ENCODE assay signal across 36 cellular contexts in genomic region chr19:44540736-44541135, GRCh38. TPM values are rescaled to one million over a fixed set of nuclear protein-coding genes. Genes with fewer than 3 reads are reported as not detected.
"Had no signal": no experiment of that assay in that cellular context is flagged by ENCODE, and none has a peak within 500 bp of the region (broad histone marks: within the 10 kb centered on the region; RNA-seq: fewer than 3 reads in every experiment).

No MANE protein-coding gene starts in this region.

- H3K27ac ChIP-seq: adrenal gland, body of pancreas, brain microvascular endothelial cell, breast epithelium, VCaP had no signal

- DNase-seq: activated B cell treated with CpG ODN at 0.5 μM for 24 hours; activated CD4-positive, alpha-beta memory T cell treated with anti-CD3 and anti-CD28 coated beads for 36 hours; activated CD4-positive, alpha-beta T cell treated with anti-CD3 and anti-CD28 coated beads for 4 hours; activated CD4-positive, alpha-beta T cell treated with anti-CD3 and anti-CD28 coated beads, Interleukin-2, amount 10 ng/mL, durations not matched to agents 24 days and 14 days; activated CD4-positive, alpha-beta T cell treated with anti-CD3 and anti-CD28 coated beads, Interleukin-2, amount 50 U/mL, for 1 hour; activated CD4-positive, alpha-beta T cell treated with anti-CD3 and anti-CD28 coated beads, Interleukin-2, amount 50 U/mL, for 4 hours; activated CD4-positive, CD25-positive, alpha-beta regulatory T cell treated with anti-CD3 and anti-CD28 coated beads, Interleukin-2, amount 50 U/mL, for 72 hours; activated CD8-positive, alpha-beta memory T cell treated with anti-CD3 and anti-CD28 coated beads, Interleukin-2, amount 50 U/mL, for 4 hours; activated CD8-positive, alpha-beta T cell treated with anti-CD3 and anti-CD28 coated beads for 36 hours; activated effector memory CD4-positive, alpha-beta T cell treated with anti-CD3 and anti-CD28 coated beads, Interleukin-2, amount 50 U/mL, for 16 hours; activated gamma-delta T cell treated with Interleukin-2 at 50 U/mL for 16 hours; activated naive CD4-positive, alpha-beta T cell; activated naive CD4-positive, alpha-beta T cell treated with anti-CD3 and anti-CD28 coated beads for 36 hours; activated naive CD4-positive, alpha-beta T cell treated with anti-CD3 and anti-CD28 coated beads, Interleukin-2, amount 50 U/mL, for 16 hours; activated naive CD8-positive, alpha-beta T cell treated with anti-CD3 and anti-CD28 coated beads for 36 hours; activated T-cell treated with anti-CD3 and anti-CD28 coated beads for 4 hours; activated T-cell treated with anti-CD3 and anti-CD28 coated beads, Interleukin-2, amount 50 U/mL, for 1 hour; activated T-cell treated with anti-CD3 and anti-CD28 coated beads, Interleukin-2, amount 50 U/mL, for 4 hours; activated T-cell treated with anti-CD3 and anti-CD28 coated beads, Interleukin-2, amount 50 U/mL, for 72 hours; adrenal gland; amniotic stem cell; aorta; body of pancreas; brain microvascular endothelial cell; central memory CD4-positive, alpha-beta T cell; T-helper 1 cell; T-helper 2 cell; T-helper 9 cell had no signal

- H3K4me3 ChIP-seq: adrenal gland, body of pancreas, breast epithelium had no signal

RNA-seq across cellular contexts. Expression of gene CEACAM20, which starts 11.3 kb away (rescaled TPM):
- total RNA-seq: activated B cell treated with CpG ODN at 0.5 μM for 24 hours; activated CD4-positive, alpha-beta memory T cell treated with anti-CD3 and anti-CD28 coated beads for 36 hours; activated CD4-positive, alpha-beta T cell treated with anti-CD3 and anti-CD28 coated beads, Interleukin-2, amount 10 ng/mL, durations not matched to agents 24 days and 14 days; activated CD8-positive, alpha-beta memory T cell treated with anti-CD3 and anti-CD28 coated beads for 36 hours; activated CD8-positive, alpha-beta T cell treated with anti-CD3 and anti-CD28 coated beads for 36 hours; activated naive CD4-positive, alpha-beta T cell treated with anti-CD3 and anti-CD28 coated beads for 36 hours; activated naive CD4-positive, alpha-beta T cell treated with anti-CD3 and anti-CD28 coated beads, Interleukin-2, amount 50 U/mL, for 72 hours; activated naive CD8-positive, alpha-beta T cell treated with anti-CD3 and anti-CD28 coated beads for 36 hours; activated T-cell treated with anti-CD3 and anti-CD28 coated beads, Interleukin-2, amount 50 U/mL, for 4 hours; activated T-cell treated with anti-CD3 and anti-CD28 coated beads, Interleukin-2, amount 50 U/mL, for 72 hours; activated T-helper 1 cell treated with anti-CD3 and anti-CD28 coated beads, Interleukin-12 subunit alpha, Interleukin-12 subunit beta, Interleukin-2, Interleukin-4 antibody, amounts not matched to agents 30 ng/mL and 10 ng/mL and 1 ng/mL, durations not matched to agents 14 hours and 24 hours and 36 hours; activated T-helper 17 cell treated with anti-CD3 and anti-CD28 coated beads, Interleukin-2, amount 50 U/mL, for 72 hours; aorta; astrocyte; body of pancreas; cardiac septum had no signal
